ENCODE assay signal across 8 cellular contexts in genomic region chr6:36615018-36615761, GRCh38. TPM values are rescaled to one million over a fixed set of nuclear protein-coding genes. Genes with fewer than 3 reads are reported as not detected.
A peak's percentile ranks its signal among the peaks of the same experiment; 100 is the strongest.
DNase-seq lines count a peak whose midpoint lies in the region; ATAC-seq, FAIRE-seq and TF ChIP-seq lines count a peak whose summit lies in the region.

No MANE protein-coding gene starts in this region.

- H3K4me1 ChIP-seq in pancreas: peaks cover 7 to 19% (median 11%) of the 10 kb centered on the region in 3 donors

- no peaks in the 10 kb centered on the region for H3K9me3 Mint-ChIP-seq in activated T-helper 1 cell treated with anti-CD3 and anti-CD28 coated beads, Interleukin-12 subunit alpha, Interleukin-12 subunit beta, Interleukin-2, Interleukin-4 antibody, amounts not matched to agents 30 ng/mL and 10 ng/mL and 1 ng/mL, durations not matched to agents 14 hours and 24 hours and 36 hours

- DNase-seq in AML-193 (lab: John Stamatoyannopoulos, UW): peak; percentile 77 to 81
- DNase-seq in GM12891 (ENCODE audit: insufficient read length, low spot score): no peak
- DNase-seq in NOMO-1 treated with dmso at 0.1 percent for 144 hours (lab: John Stamatoyannopoulos, UW; ENCODE audit: unreplicated experiment): peak; percentile 59
- peak; percentile 37 for DNase-seq in activated T-helper 1 cell treated with anti-CD3 and anti-CD28 coated beads, Interleukin-12 subunit alpha, Interleukin-12 subunit beta, Interleukin-2, Interleukin-4 antibody, amounts not matched to agents 30 ng/mL and 10 ng/mL and 1 ng/mL, durations not matched to agents 14 hours and 24 hours and 36 hours (ENCODE audit: low spot score)
- peak; percentile 45 for DNase-seq in foreskin melanocyte
- DNase-seq in pancreas: peak in 3 of 6 donors; percentile 21 to 46 (median 27)

- no peaks in the 10 kb centered on the region for H3K9me3 ChIP-seq in pancreas

- no peaks in the 10 kb centered on the region for H3K27me3 Mint-ChIP-seq in activated T-helper 1 cell treated with anti-CD3 and anti-CD28 coated beads, Interleukin-12 subunit alpha, Interleukin-12 subunit beta, Interleukin-2, Interleukin-4 antibody, amounts not matched to agents 30 ng/mL and 10 ng/mL and 1 ng/mL, durations not matched to agents 14 hours and 24 hours and 36 hours (ENCODE audit: insufficient read depth)

- H3K36me3 ChIP-seq in pancreas: peaks cover 0 to 8% (median 7%) of the 10 kb centered on the region in 3 donors

- no peaks in the 10 kb centered on the region for H3K27me3 ChIP-seq in pancreas

- H3K27ac ChIP-seq in pancreas: peak overlapping the region in 1 of 4 donors; percentile 4

- 32 to 38% methylated on average over 7 of the region's 7 CpGs for WGBS in pancreas, 2 donors

- no peak for TF ChIP-seq POLR2A in GM12891 (IDR thresholded peaks at IDR 0.05; ENCODE audit: low read depth, low read length)

- TF ChIP-seq CTCF in pancreas (IDR thresholded peaks at IDR 0.05): peak; percentile 24 to 56 (median 38)

- H3K4me3 Mint-ChIP-seq in activated T-helper 1 cell treated with anti-CD3 and anti-CD28 coated beads, Interleukin-12 subunit alpha, Interleukin-12 subunit beta, Interleukin-2, Interleukin-4 antibody, amounts not matched to agents 30 ng/mL and 10 ng/mL and 1 ng/mL, durations not matched to agents 14 hours and 24 hours and 36 hours: no peak overlapping the region

- H3K27ac Mint-ChIP-seq in activated T-helper 1 cell treated with anti-CD3 and anti-CD28 coated beads, Interleukin-12 subunit alpha, Interleukin-12 subunit beta, Interleukin-2, Interleukin-4 antibody, amounts not matched to agents 30 ng/mL and 10 ng/mL and 1 ng/mL, durations not matched to agents 14 hours and 24 hours and 36 hours: no peak overlapping the region

- peaks cover 19% of the 10 kb centered on the region for H3K36me3 Mint-ChIP-seq in activated T-helper 1 cell treated with anti-CD3 and anti-CD28 coated beads, Interleukin-12 subunit alpha, Interleukin-12 subunit beta, Interleukin-2, Interleukin-4 antibody, amounts not matched to agents 30 ng/mL and 10 ng/mL and 1 ng/mL, durations not matched to agents 14 hours and 24 hours and 36 hours (ENCODE audit: low read depth)

- peak; percentile 54 to 66 (median 58) for ATAC-seq in pancreas
- ATAC-seq in HG02884 (IDR thresholded peaks at IDR 0.05; ENCODE audit: unreplicated experiment): no peak
- no peak for ATAC-seq in HG02588 (IDR thresholded peaks at IDR 0.05; ENCODE audit: unreplicated experiment)

- peaks cover 12% of the 10 kb centered on the region for H3K4me1 Mint-ChIP-seq in activated T-helper 1 cell treated with anti-CD3 and anti-CD28 coated beads, Interleukin-12 subunit alpha, Interleukin-12 subunit beta, Interleukin-2, Interleukin-4 antibody, amounts not matched to agents 30 ng/mL and 10 ng/mL and 1 ng/mL, durations not matched to agents 14 hours and 24 hours and 36 hours (ENCODE audit: low read depth)

- intact Hi-C loops in activated T-helper 1 cell treated with anti-CD3 and anti-CD28 coated beads, Interleukin-12 subunit alpha, Interleukin-12 subunit beta, Interleukin-2, Interleukin-4 antibody, amounts not matched to agents 30 ng/mL and 10 ng/mL and 1 ng/mL, durations not matched to agents 14 hours and 24 hours and 36 hours (cut with micrococcal nuclease): loop anchor here (1.0 to 5.0 kb wide), 7 partner anchors 14 to 237 kb away; no protein-coding TSS in a partner anchor
- intact Hi-C loops in pancreas (cut with DNase I): loop anchor here in 1 of 3 donors (5.0 kb wide), 1 partner anchor 107 kb away; no protein-coding TSS in a partner anchor

- FAIRE-seq in GM12891 (lab: Jason Lieb, UNC) (peak; percentile 26), pancreas (lab: Jason Lieb, UNC) (no peak)

- H3K4me3 ChIP-seq in pancreas: no peak overlapping the region

TF ChIP-seq in GM12891, 5 proteins besides CTCF, POLR2A, EP300 and RAD21:
- TF ChIP-seq TAF1 (IDR thresholded peaks at IDR 0.05; ENCODE audit: low read depth, low read length) (no peak), PAX5 (IDR thresholded peaks at IDR 0.05; ENCODE audit: insufficient read depth, low read length, severe bottlenecking) (no peak), POU2F2 (IDR thresholded peaks at IDR 0.05; ENCODE audit: low read depth, low read length) (no peak), SPI1 (IDR thresholded peaks at IDR 0.05; ENCODE audit: low read depth, low read length) (no peak), POLR2AphosphoS5 (IDR thresholded peaks at IDR 0.05; ENCODE audit: low read depth, low read length) (no peak)

RNA-seq across cellular contexts. Expression of gene SRSF3, which starts 21.0 kb away (rescaled TPM):
- polyA plus RNA-seq in GM12891 (2012; ENCODE audit: low read depth, missing spikeins): 352 TPM
- total RNA-seq in activated T-helper 1 cell treated with anti-CD3 and anti-CD28 coated beads, Interleukin-12 subunit alpha, Interleukin-12 subunit beta, Interleukin-2, Interleukin-4 antibody, amounts not matched to agents 30 ng/mL and 10 ng/mL and 1 ng/mL, durations not matched to agents 14 hours and 24 hours and 36 hours: 525 and 546 TPM in 2 replicates
- total RNA-seq in pancreas: 100 to 1,000 TPM in 4 of 6 donors, 10 to 100 TPM in 2; 60.5 to 122 (median 105) TPM
- 100 to 1,000 TPM in 1 of 2 donors, 10 to 100 TPM in 1; 72.8 to 114 TPM for polyA plus RNA-seq in pancreas

Comparison
In these comparisons a context has a peak if more than half of its experiments do, and no peak if none do; other contexts are left out.
1. ATAC-seq: peak in pancreas (4 of 4); none in HG02884 (single experiment) and HG02588 (single experiment).